Comparison of ENCODE assay signal across 1 cellular context in genomic region chr13:79194727-79195126, GRCh38.
TF ChIP-seq lines count a peak whose summit lies in the region.

No MANE protein-coding gene starts in this region.

TF ChIP-seq in GM23338, 12 proteins besides CTCF, POLR2A, EP300 and RAD21 (continued from another document):
- TF ChIP-seq REST (IDR thresholded peaks at IDR 0.05; ENCODE audit: unreplicated experiment) (no peak), ETS1 (IDR thresholded peaks at IDR 0.05) (no peak)
